8 cellular contexts compared by ENCODE assay signal in the genomic region with DNA sequence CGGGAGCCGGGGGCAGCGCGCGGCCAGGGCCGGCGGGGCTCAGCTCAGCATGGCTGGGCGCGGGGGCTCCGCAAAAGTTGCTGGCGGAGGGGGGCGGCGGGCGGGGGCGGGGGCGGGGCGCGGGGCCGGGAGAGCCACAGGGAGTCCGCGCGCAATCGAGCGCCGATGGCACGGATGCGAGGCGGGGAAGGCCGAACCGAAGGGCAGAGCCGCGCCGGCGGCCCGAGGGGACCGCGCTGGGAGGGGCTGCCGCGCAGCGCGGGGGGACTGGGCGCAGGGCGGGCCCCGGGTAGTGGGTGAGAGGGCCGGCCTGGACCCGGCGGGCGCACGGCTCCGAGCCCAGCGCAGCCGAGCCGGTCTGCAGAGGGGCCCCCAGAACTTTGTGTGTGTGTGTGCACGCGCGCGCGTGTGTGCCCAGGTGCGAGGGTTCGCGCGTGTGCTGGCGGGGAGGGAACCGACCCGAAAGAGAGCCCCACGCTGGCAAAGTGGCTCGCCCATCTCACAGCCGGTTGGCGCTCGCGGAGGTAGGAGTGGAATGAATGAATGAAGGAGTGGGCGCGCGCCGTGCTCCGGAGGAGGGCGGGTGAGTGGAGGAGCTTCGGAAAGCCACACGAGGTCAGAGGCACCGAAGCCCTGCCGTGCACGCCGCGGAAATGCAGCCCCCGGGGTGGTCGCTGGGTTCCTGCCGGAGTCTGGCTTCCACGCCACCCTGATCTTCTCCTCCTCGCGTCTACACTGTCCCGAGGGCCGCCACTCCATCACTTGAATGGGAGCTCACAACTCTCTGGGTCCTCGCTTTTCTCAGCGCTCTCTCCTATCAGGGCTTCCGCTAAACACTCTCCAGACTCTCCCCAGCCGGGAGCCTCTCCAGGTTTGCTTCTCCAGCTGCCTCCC. TPM values are rescaled to one million over a fixed set of nuclear protein-coding genes. Genes with fewer than 3 reads are reported as not detected.
A peak's percentile ranks its signal among the peaks of the same experiment; 100 is the strongest.
DNase-seq lines count a peak whose midpoint lies in the region; ATAC-seq and TF ChIP-seq lines count a peak whose summit lies in the region.

A gene (minus strand): TSS at position 51 of the 894 bp plus-strand sequence. CDS start 375 bp downstream, outside the sequence.

- DNase-seq in CD4-positive, alpha-beta T cell, result peak; percentile 48 to 75 (median 61)
- peak in 1 of 2 experiments; percentile 64 for DNase-seq in PC-9
- DNase-seq in activated T-helper 1 cell treated with Interleukin-2 at 50 U/mL for 16 hours (ENCODE audit: low read depth), result peak; percentile 57
- DNase-seq in esophagus squamous epithelium (lab: John Stamatoyannopoulos, UW), result peak; percentile 15
- peak; percentile 89 for DNase-seq in myocyte (ENCODE audit: low read depth)
- peak; percentile 62 for DNase-seq in stimulated activated naive B cell treated with anti-CD40 and anti-IgM and Interleukin-4, amounts not matched to agents 10 μg/mL and 1 μg/mL and 100 μg/mL, for 72 hours

- H3K27me3 Mint-ChIP-seq in CD4-positive, alpha-beta T cell, result no peaks in the 10 kb centered on the region
- H3K27me3 Mint-ChIP-seq in stimulated activated naive B cell treated with anti-CD40 and anti-IgM and Interleukin-4, amounts not matched to agents 10 μg/mL and 1 μg/mL and 100 μg/mL, for 72 hours, result peaks cover 15 to 28% of the 10 kb centered on the region in 2 donors

- peak within 1 kb of the TSS; percentile 99 for H3K4me3 Mint-ChIP-seq in CD4-positive, alpha-beta T cell
- peak within 1 kb of the TSS; percentile 96 to 100 for H3K4me3 Mint-ChIP-seq in stimulated activated naive B cell treated with anti-CD40 and anti-IgM and Interleukin-4, amounts not matched to agents 10 μg/mL and 1 μg/mL and 100 μg/mL, for 72 hours

- H3K27me3 ChIP-seq in CD4-positive, alpha-beta T cell (ENCODE audit: control insufficient read depth, insufficient read depth, low read length), result no peaks in the 10 kb centered on the region
- no peaks in the 10 kb centered on the region for H3K27me3 ChIP-seq in PC-9 (ENCODE audit: insufficient read depth, low read depth)
- H3K27me3 ChIP-seq in esophagus squamous epithelium, result no peaks in the 10 kb centered on the region

- no peak for TF ChIP-seq CTCF in CD4-positive, alpha-beta T cell (IDR thresholded peaks at IDR 0.05)
- TF ChIP-seq CTCF in PC-9 (conservative IDR thresholded peaks at IDR 0.05) (no peak), esophagus squamous epithelium (IDR thresholded peaks at IDR 0.05) (no peak)

- peak in 1 of 4 donors; percentile 64 for TF ChIP-seq POLR2A in esophagus squamous epithelium (IDR thresholded peaks at IDR 0.05)

- intact Hi-C loops in CD4-positive, alpha-beta T cell (cut with DNase I, micrococcal nuclease), result loop anchor here (5.0 to 10.0 kb wide), 6 partner anchors 46 to 617 kb away; a partner anchor contains a TSS
- intact Hi-C loops in PC-9 (cut with micrococcal nuclease; ENCODE audit: unreplicated experiment), result loop anchor here (1.0 to 10.0 kb wide), 4 partner anchors 116 to 547 kb away; a partner anchor contains a TSS
- intact Hi-C loops in esophagus squamous epithelium (cut with DNase I), result loop anchor here (10.0 kb wide), 1 partner anchor 133 kb away; no protein-coding TSS in a partner anchor

- H3K9me3 Mint-ChIP-seq in CD4-positive, alpha-beta T cell, result no peaks in the 10 kb centered on the region
- H3K9me3 Mint-ChIP-seq in stimulated activated naive B cell treated with anti-CD40 and anti-IgM and Interleukin-4, amounts not matched to agents 10 μg/mL and 1 μg/mL and 100 μg/mL, for 72 hours, result no peaks in the 10 kb centered on the region

- H3K27ac Mint-ChIP-seq in CD4-positive, alpha-beta T cell, result peak within 1 kb of the TSS; percentile 93
- peak within 1 kb of the TSS; percentile 99 for H3K27ac Mint-ChIP-seq in stimulated activated naive B cell treated with anti-CD40 and anti-IgM and Interleukin-4, amounts not matched to agents 10 μg/mL and 1 μg/mL and 100 μg/mL, for 72 hours

- peak within 1 kb of the TSS; percentile 98 for H3K4me2 ChIP-seq in PC-9

- no peaks in the 10 kb centered on the region for H3K36me3 ChIP-seq in PC-9 (ENCODE audit: low read depth)
- H3K36me3 ChIP-seq in esophagus squamous epithelium, result peaks cover 0 to 8% (median 0%) of the 10 kb centered on the region in 3 donors

- no TSS peak for BruUV-seq in PC-9 (replicated peaks; lab: Mats Ljungman, UMichigan)

- H3K4me3 ChIP-seq in PC-9 (peak within 1 kb of the TSS; percentile 90), esophagus squamous epithelium (peak within 1 kb of the TSS; percentile 86 to 92 (median 90))

- CTCF ChIA-PET in CD4-positive, alpha-beta T cell (lab: Charles Lee), result no interaction called here
- CTCF ChIA-PET in PC-9 (lab: Charles Lee), result interaction anchor here (0.6 to 0.7 kb wide), 2 partner anchors 136 to 278 kb away, joined by 3 to 4 read pairs; no protein-coding TSS in a partner anchor

- POLR2A ChIA-PET in CD4-positive, alpha-beta T cell (lab: Charles Lee), result interaction anchor here (0.7 to 3.4 kb wide), 16 partner anchors 8 to 284 kb away, joined by 3 to 41 read pairs (median 4); a partner anchor contains a TSS
- POLR2A ChIA-PET in PC-9 (lab: Charles Lee; ENCODE audit: unreplicated experiment), result no interaction called here

- H3K4me1 ChIP-seq in PC-9 (replicated peaks; ENCODE audit: insufficient read depth), result peaks cover 39% of the 10 kb centered on the region
- peaks cover 21 to 82% (median 39%) of the 10 kb centered on the region in 3 donors for H3K4me1 ChIP-seq in esophagus squamous epithelium

- H2AFZ ChIP-seq in PC-9, result peak within 1 kb of the TSS; percentile 97

- H3K36me3 Mint-ChIP-seq in CD4-positive, alpha-beta T cell (ENCODE audit: low read depth), result peaks cover 23% of the 10 kb centered on the region
- H3K36me3 Mint-ChIP-seq in stimulated activated naive B cell treated with anti-CD40 and anti-IgM and Interleukin-4, amounts not matched to agents 10 μg/mL and 1 μg/mL and 100 μg/mL, for 72 hours, result peaks cover 5 to 15% of the 10 kb centered on the region in 2 donors

- 0 to 1% methylated on average over 31 to 51 of the region's 96 CpGs for WGBS in esophagus squamous epithelium, 2 donors

- peaks cover 38% of the 10 kb centered on the region for H3K79me2 ChIP-seq in PC-9 (ENCODE audit: low read depth)

- peak; percentile 59 for ATAC-seq in CD4-positive, alpha-beta T cell (ENCODE audit: poor library complexity)
- ATAC-seq in GM19395 (IDR thresholded peaks at IDR 0.05; ENCODE audit: unreplicated experiment), result peak; percentile 46
- peak; percentile 52 for ATAC-seq in HG03565 (IDR thresholded peaks at IDR 0.05; ENCODE audit: unreplicated experiment)
- peak; percentile 62 to 72 for ATAC-seq in stimulated activated naive B cell treated with anti-CD40 and anti-IgM and Interleukin-4, amounts not matched to agents 10 μg/mL and 1 μg/mL and 100 μg/mL, for 72 hours (replicated peaks)

- H3K27ac ChIP-seq in CD4-positive, alpha-beta T cell (ENCODE audit: low read depth, low read length), result peak within 1 kb of the TSS; percentile 80
- H3K27ac ChIP-seq in PC-9 (peak within 1 kb of the TSS; percentile 45), esophagus squamous epithelium (peak within 1 kb of the TSS; percentile 98 to 99 (median 98))

- H3K9me3 ChIP-seq in CD4-positive, alpha-beta T cell (ENCODE audit: control insufficient read depth, low read length), result no peaks in the 10 kb centered on the region
- no peaks in the 10 kb centered on the region for H3K9me3 ChIP-seq in PC-9 (ENCODE audit: insufficient read depth, low read depth)
- no peaks in the 10 kb centered on the region for H3K9me3 ChIP-seq in esophagus squamous epithelium

- peaks cover 48% of the 10 kb centered on the region for H3K4me1 Mint-ChIP-seq in CD4-positive, alpha-beta T cell (ENCODE audit: low read depth)
- peaks cover 36 to 50% of the 10 kb centered on the region in 2 donors for H3K4me1 Mint-ChIP-seq in stimulated activated naive B cell treated with anti-CD40 and anti-IgM and Interleukin-4, amounts not matched to agents 10 μg/mL and 1 μg/mL and 100 μg/mL, for 72 hours

- H4K20me1 ChIP-seq in PC-9 (ENCODE audit: insufficient read depth), result no peaks in the 10 kb centered on the region

- H3F3A ChIP-seq in PC-9 (ENCODE audit: insufficient read depth, low read depth), result peaks cover 12% of the 10 kb centered on the region

- H3K9me2 ChIP-seq in PC-9 (ENCODE audit: insufficient read depth), result no peaks in the 10 kb centered on the region

RNA-seq across cellular contexts. Expression of the gene that starts here (rescaled TPM):
- total RNA-seq in CD4-positive, alpha-beta T cell, result 10 to 100 TPM; 36.5 to 37.0 TPM
- total RNA-seq in PC-9 (2021) (23.9 and 35.2 TPM in 2 replicates), esophagus squamous epithelium (10 to 100 TPM; 17.8 to 37.9 (median 29.3) TPM), myocyte (23.5 and 26.4 TPM in 2 replicates)
- 19.5 TPM for polyA plus RNA-seq in myocyte (2012)

Comparison
In these comparisons a context has a peak if more than half of its experiments do, and no peak if none do; other contexts are left out.
1. H3K27ac ChIP-seq: peak in every context shown above with its lines; median percentile 98 in esophagus squamous epithelium; 80 in CD4-positive, alpha-beta T cell; 45 in PC-9.